ENCODE assay signal across 11 cellular contexts in the genomic region with DNA sequence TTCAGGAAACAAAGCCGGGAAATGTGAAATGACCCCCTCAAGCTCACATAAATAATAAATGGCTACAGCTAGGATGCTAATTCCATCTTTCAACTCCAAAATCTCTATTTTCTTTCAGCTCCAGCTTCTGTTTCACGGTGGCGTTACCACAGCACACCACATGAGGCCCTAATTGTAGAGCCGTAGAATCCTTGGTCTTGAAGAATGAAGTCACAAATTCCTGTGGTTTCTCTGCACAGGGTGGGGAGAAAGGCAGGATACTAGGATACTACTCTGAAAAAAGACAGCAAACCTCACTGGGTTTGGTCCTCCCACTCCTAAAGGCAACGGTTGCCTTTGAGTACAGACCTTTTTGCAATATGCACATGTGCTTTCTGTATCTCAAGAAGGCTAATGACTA. TPM values are rescaled to one million over a fixed set of nuclear protein-coding genes. Genes with fewer than 3 reads are reported as not detected.
A peak's percentile ranks its signal among the peaks of the same experiment; 100 is the strongest.
DNase-seq lines count a peak whose midpoint lies in the region; ATAC-seq and TF ChIP-seq lines count a peak whose summit lies in the region.
"Had no signal": no experiment of that assay in that cellular context is flagged by ENCODE, and none has a peak within 500 bp of the region (broad histone marks: within the 10 kb centered on the region; RNA-seq: fewer than 3 reads in every experiment).

No MANE protein-coding gene starts in this region.

- H3K9me3 ChIP-seq in HAP-1 (no peaks in the 10 kb centered on the region), upper lobe of right lung (no peaks in the 10 kb centered on the region)
- H3K9me3 ChIP-seq: prostate gland had no signal

- DNase-seq in HAP-1 (ENCODE audit: low spot score in 2 of 2) (peak; percentile 24 to 28), SW 1271 (lab: John Stamatoyannopoulos, UW) (peak; percentile 40 to 70), fibroblast of the aortic adventitia (ENCODE audit: low read depth) (peak; percentile 91), upper lobe of right lung (no peak), anterior cingulate cortex (lab: John Stamatoyannopoulos, UW) (no peak), DMS153 (lab: John Stamatoyannopoulos, UW) (no peak), NCI-H82 treated with DMSO at 0.1 percent for 48 hours (lab: John Stamatoyannopoulos, UW; ENCODE audit: unreplicated experiment) (no peak)
- DNase-seq: cortex of kidney, NCI-H1694 treated with DMSO at 0.1 percent for 48 hours, T-cell had no signal

- H3K4me1 ChIP-seq in HAP-1 (no peaks in the 10 kb centered on the region), upper lobe of right lung (no peaks in the 10 kb centered on the region)
- H3K4me1 ChIP-seq: prostate gland had no signal

- in situ Hi-C loops in HAP-1 (cut with MboI; ENCODE audit: low sequenced_read_pairs) = no loop called here

- H3K27me3 ChIP-seq in HAP-1 (ENCODE audit: low read depth) (no peaks in the 10 kb centered on the region), upper lobe of right lung (no peaks in the 10 kb centered on the region)

- peak; percentile 29 for ATAC-seq in upper lobe of right lung
- ATAC-seq: T-cell had no signal

- no peak overlapping the region for H3K4me3 ChIP-seq in HAP-1
- no peak overlapping the region for H3K4me3 ChIP-seq in fibroblast of the aortic adventitia (ENCODE audit: low read depth, low read length)
- H3K4me3 ChIP-seq in upper lobe of right lung = no peak overlapping the region
- H3K4me3 ChIP-seq: prostate gland had no signal

- peaks cover 12% of the 10 kb centered on the region for H3K36me3 ChIP-seq in HAP-1 (replicated peaks)
- no peaks in the 10 kb centered on the region for H3K36me3 ChIP-seq in upper lobe of right lung
- H3K36me3 ChIP-seq: prostate gland had no signal

- intact Hi-C loops in upper lobe of right lung (cut with DNase I) = no loop called here

- TF ChIP-seq CTCF in fibroblast of the aortic adventitia (IDR thresholded peaks at IDR 0.05; ENCODE audit: insufficient read depth, low read length) (peak; percentile 63), upper lobe of right lung (IDR thresholded peaks at IDR 0.05) (no peak)

- no peak overlapping the region for H3K27ac ChIP-seq in upper lobe of right lung
- H3K27ac ChIP-seq: prostate gland had no signal

RNA-seq across cellular contexts. Expression of a gene that starts 13.9 kb away (rescaled TPM):
- total RNA-seq in fibroblast of the aortic adventitia (ENCODE audit: low replicate concordance) (109 and 165 TPM in 2 replicates), upper lobe of right lung (56.6 TPM)

RNA-seq across cellular contexts. Expression of a gene that starts 56.8 kb away (rescaled TPM):
- 0.33 TPM in 1 of 2 replicates, not detected in the other for total RNA-seq in fibroblast of the aortic adventitia (ENCODE audit: low replicate concordance)
- total RNA-seq in upper lobe of right lung = not detected

Comparison
In these comparisons a context has a peak if more than half of its experiments do, and no peak if none do; other contexts are left out.
1. DNase-seq: peak in HAP-1 (2 of 2), SW 1271 (2 of 2) and fibroblast of the aortic adventitia (single experiment); none in upper lobe of right lung (single experiment), anterior cingulate cortex (0 of 58), DMS153 (single experiment) and NCI-H82 treated with DMSO at 0.1 percent for 48 hours (single experiment).